ENCODE assay signal across 8 cellular contexts in genomic region chr2:71510196-71510807, GRCh38. TPM values are rescaled to one million over a fixed set of nuclear protein-coding genes. Genes with fewer than 3 reads are reported as not detected.
DNase-seq lines count a peak whose midpoint lies in the region; ATAC-seq and TF ChIP-seq lines count a peak whose summit lies in the region.

No MANE protein-coding gene starts in this region.

- ATAC-seq in left cardiac atrium (peak; percentile 53 to 57), HG03139 (IDR thresholded peaks at IDR 0.05; ENCODE audit: unreplicated experiment) (no peak)

- no peaks in the 10 kb centered on the region for H3K27me3 ChIP-seq in SU-DHL-6 (ENCODE audit: low read length)

- H3K9ac ChIP-seq in SU-DHL-6 (ENCODE audit: low read length): no peak overlapping the region

- H3K9me3 ChIP-seq in SU-DHL-6 (ENCODE audit: insufficient read depth, low read length): no peaks in the 10 kb centered on the region

- peak; percentile 75 for DNase-seq in 8988T
- peak; percentile 40 for DNase-seq in LHCN-M2 (ENCODE audit: low read depth)
- DNase-seq in activated naive CD8-positive, alpha-beta T cell treated with anti-CD3 and anti-CD28 coated beads, Interleukin-2, amount 50 U/mL, for 16 hours (ENCODE audit: low read depth, low spot score): peak; percentile 57
- peak; percentile 73 for DNase-seq in left cardiac atrium
- peak; percentile 37 for DNase-seq in renal cortical epithelial cell (ENCODE audit: low read depth)

- no peak overlapping the region for H3K4me3 ChIP-seq in SU-DHL-6 (ENCODE audit: insufficient read depth, low read length, poor library complexity, severe bottlenecking)

- H3F3A ChIP-seq in SU-DHL-6 (ENCODE audit: insufficient read depth): no peaks in the 10 kb centered on the region

- no peaks in the 10 kb centered on the region for H3K79me2 ChIP-seq in SU-DHL-6 (ENCODE audit: insufficient read depth, low read length)

- no peaks in the 10 kb centered on the region for H3K36me3 ChIP-seq in SU-DHL-6 (ENCODE audit: low read length)

- TF ChIP-seq CTCF in GM12874 (IDR thresholded peaks at IDR 0.05; ENCODE audit: insufficient read depth, low read depth, low read length): peak; percentile 84
- peak; percentile 85 for TF ChIP-seq CTCF in SU-DHL-6 (IDR thresholded peaks at IDR 0.05; ENCODE audit: insufficient read depth, low read length, poor library complexity, severe bottlenecking)

- H3K4me2 ChIP-seq in SU-DHL-6 (ENCODE audit: low read depth, low read length, poor library complexity, severe bottlenecking): no peak overlapping the region

- no peaks in the 10 kb centered on the region for H3K9me2 ChIP-seq in SU-DHL-6 (replicated peaks; ENCODE audit: insufficient read depth, low read length)

- H3K27ac ChIP-seq in SU-DHL-6 (ENCODE audit: low read depth, low read length): no peak overlapping the region

- no peak overlapping the region for H2AFZ ChIP-seq in SU-DHL-6 (ENCODE audit: low read depth, low read length, severe bottlenecking)

- H4K20me1 ChIP-seq in SU-DHL-6 (ENCODE audit: low read depth, low read length): no peaks in the 10 kb centered on the region

- intact Hi-C loops in left cardiac atrium (cut with DNase I): loop anchor here (5.0 to 10.0 kb wide), 2 partner anchors 46 to 213 kb away; no protein-coding TSS in a partner anchor

RNA-seq across cellular contexts. Expression of gene DYSF, which starts 56.9 kb away (rescaled TPM):
- total RNA-seq in LHCN-M2 (2014; rRNA removed) (44.2 and 59.5 TPM in 2 replicates), left cardiac atrium (10 to 100 TPM; 36.8 to 45.8 TPM), renal cortical epithelial cell (10.2 and 20.1 TPM in 2 replicates)
- polyA plus RNA-seq in LHCN-M2 (2012): 173 TPM
